ENCODE assay signal across 12 cellular contexts in genomic region chr9:126564716-126565115, GRCh38. TPM values are rescaled to one million over a fixed set of nuclear protein-coding genes. Genes with fewer than 3 reads are reported as not detected.
DNase-seq lines count a peak whose midpoint lies in the region; ATAC-seq and TF ChIP-seq lines count a peak whose summit lies in the region.
"Had no signal": no experiment of that assay in that cellular context is flagged by ENCODE, and none has a peak within 500 bp of the region (broad histone marks: within the 10 kb centered on the region; RNA-seq: fewer than 3 reads in every experiment).

No MANE protein-coding gene starts in this region.

- no peaks in the 10 kb centered on the region for H3K79me2 ChIP-seq in GM23338 (replicated peaks; ENCODE audit: insufficient read depth)

- CTCF ChIA-PET in Caco-2 (lab: Charles Lee), result interaction anchor here (0.6 to 1.0 kb wide), 2 partner anchors 14 to 66 kb away, joined by 3 to 4 read pairs; no protein-coding TSS in a partner anchor

- no peaks in the 10 kb centered on the region for H3K4me1 Mint-ChIP-seq in Caco-2 (ENCODE audit: low read depth, unreplicated experiment)
- H3K4me1 Mint-ChIP-seq in GM23338, result no peaks in the 10 kb centered on the region
- H3K4me1 Mint-ChIP-seq in neural crest cell, result no peaks in the 10 kb centered on the region

- H3K36me3 Mint-ChIP-seq in Caco-2 (ENCODE audit: insufficient read depth, unreplicated experiment) (no peaks in the 10 kb centered on the region), GM23338 (ENCODE audit: low read depth) (no peaks in the 10 kb centered on the region), neural crest cell (ENCODE audit: low read depth) (no peaks in the 10 kb centered on the region)
- H3K36me3 Mint-ChIP-seq: CD8-positive, alpha-beta T cell had no signal

- H3K4me1 ChIP-seq in Caco-2 (no peaks in the 10 kb centered on the region), GM23338 (ENCODE audit: insufficient read depth) (no peaks in the 10 kb centered on the region)

- no peaks in the 10 kb centered on the region for H3K9me2 ChIP-seq in GM23338 (ENCODE audit: insufficient read depth)

- H3K4me2 ChIP-seq in GM23338, result no peak overlapping the region

- POLR2A ChIA-PET in Caco-2 (lab: Charles Lee), result interaction anchor here (0.5 kb wide), 1 partner anchor 57 kb away, joined by 3 read pairs; no protein-coding TSS in a partner anchor

- in situ Hi-C loops in astrocyte of the spinal cord (cut with HindIII; ENCODE audit: low sequenced_read_pairs), result no loop called here

- ATAC-seq in GM23338, result peak; percentile 88
- ATAC-seq: CD8-positive, alpha-beta T cell had no signal

- H3K27me3 ChIP-seq in Caco-2 (replicated peaks; ENCODE audit: control insufficient read depth, insufficient read depth, low read length) (peaks cover 3% of the 10 kb centered on the region; the same call in 1 of the 2 replicates), GM23338 (ENCODE audit: insufficient read depth) (no peaks in the 10 kb centered on the region)

- H3K36me3 ChIP-seq in Caco-2 (ENCODE audit: control insufficient read depth, insufficient read depth, low read length), result no peaks in the 10 kb centered on the region
- no peaks in the 10 kb centered on the region for H3K36me3 ChIP-seq in GM23338 (ENCODE audit: insufficient read depth)

- H2AFZ ChIP-seq in GM23338, result no peak overlapping the region

- H3K4me3 ChIP-seq in Caco-2 (ENCODE audit: low read depth, low read length) (no peak overlapping the region), GM23338 (no peak overlapping the region), astrocyte of the spinal cord (ENCODE audit: low read depth, low read length) (no peak overlapping the region)

- H3K27ac Mint-ChIP-seq in Caco-2 (ENCODE audit: unreplicated experiment) (no peak overlapping the region), GM23338 (no peak overlapping the region), neural crest cell (ENCODE audit: unreplicated experiment) (no peak overlapping the region)
- H3K27ac Mint-ChIP-seq: activated T-helper 1 cell treated with anti-CD3 and anti-CD28 coated beads, Interleukin-12 subunit alpha, Interleukin-12 subunit beta, Interleukin-2, Interleukin-4 antibody, amounts not matched to agents 30 ng/mL and 10 ng/mL and 1 ng/mL, durations not matched to agents 14 hours and 24 hours and 36 hours; CD8-positive, alpha-beta T cell; stimulated activated naive CD8-positive, alpha-beta T cell treated with anti-CD3 and anti-CD28 coated beads, Interleukin-15, Interleukin-2, amounts not matched to agents 100 ng/mL and 50 ng/mL, for 24 hours had no signal

- H3K9me3 Mint-ChIP-seq in Caco-2 (ENCODE audit: unreplicated experiment) (no peaks in the 10 kb centered on the region), GM23338 (no peaks in the 10 kb centered on the region), neural crest cell (no peaks in the 10 kb centered on the region)
- H3K9me3 Mint-ChIP-seq: activated T-helper 1 cell treated with anti-CD3 and anti-CD28 coated beads, Interleukin-12 subunit alpha, Interleukin-12 subunit beta, Interleukin-2, Interleukin-4 antibody, amounts not matched to agents 30 ng/mL and 10 ng/mL and 1 ng/mL, durations not matched to agents 14 hours and 24 hours and 36 hours; CD8-positive, alpha-beta T cell; stimulated activated naive CD8-positive, alpha-beta T cell treated with anti-CD3 and anti-CD28 coated beads, Interleukin-15, Interleukin-2, amounts not matched to agents 100 ng/mL and 50 ng/mL, for 24 hours had no signal

- peak in 1 of 2 experiments; percentile 21 for DNase-seq in Caco-2
- peak; percentile 68 for DNase-seq in GM23338 (ENCODE audit: low spot score)
- DNase-seq in astrocyte of the spinal cord (ENCODE audit: low read depth, low spot score), result no peak
- DNase-seq in neural crest cell (ENCODE audit: low read depth, low spot score), result no peak
- no peak for DNase-seq in midbrain (lab: John Stamatoyannopoulos, UW)
- DNase-seq in DMS79 (lab: John Stamatoyannopoulos, UW), result no peak
- DNase-seq in OCI-M2 (lab: John Stamatoyannopoulos, UW; ENCODE audit: unreplicated experiment), result no peak
- DNase-seq: activated CD4-positive, alpha-beta T cell treated with anti-CD3 and anti-CD28 coated beads, Interleukin-2, amount 50 U/mL, for 48 hours; CD8-positive, alpha-beta T cell; NCI-H2227 treated with DMSO at 0.1 percent for 48 hours had no signal

- no peaks in the 10 kb centered on the region for H3K9me3 ChIP-seq in Caco-2

- no peaks in the 10 kb centered on the region for H4K20me1 ChIP-seq in GM23338 (replicated peaks; ENCODE audit: insufficient read depth)

- TF ChIP-seq CTCF in Caco-2 (IDR thresholded peaks at IDR 0.05; ENCODE audit: insufficient read depth in 1 of 2, low read depth in 1 of 2, low read length in 1 of 2, severe bottlenecking in 1 of 2, unreplicated experiment in 1 of 2) (peak; percentile 11 to 55), GM23338 (conservative IDR thresholded peaks at IDR 0.05; ENCODE audit: low read depth in 2 of 2) (peak; percentile 52 to 73), astrocyte of the spinal cord (IDR thresholded peaks at IDR 0.05; ENCODE audit: low read depth, low read length) (peak; percentile 37), neural crest cell (conservative IDR thresholded peaks at IDR 0.05) (peak; percentile 48)

- no TSS peak for BruUV-seq in Caco-2 (replicated peaks; lab: Mats Ljungman, UMichigan)

- no peak overlapping the region for H3K27ac ChIP-seq in GM23338 (ENCODE audit: low read depth)

- H3K27me3 Mint-ChIP-seq in Caco-2 (ENCODE audit: insufficient read depth, unreplicated experiment) (peaks cover 15% of the 10 kb centered on the region), GM23338 (ENCODE audit: insufficient read depth, low read depth, poor library complexity) (peaks cover 6% of the 10 kb centered on the region), neural crest cell (ENCODE audit: low read depth) (peaks cover 70% of the 10 kb centered on the region)

- H3F3A ChIP-seq in GM23338 (replicated peaks; ENCODE audit: low read depth), result no peaks in the 10 kb centered on the region

- intact Hi-C loops in Caco-2 (cut with micrococcal nuclease; ENCODE audit: unreplicated experiment), result no loop called here

- H3K4me3 Mint-ChIP-seq in Caco-2 (ENCODE audit: unreplicated experiment), result no peak overlapping the region
- no peak overlapping the region for H3K4me3 Mint-ChIP-seq in GM23338
- no peak overlapping the region for H3K4me3 Mint-ChIP-seq in neural crest cell
- H3K4me3 Mint-ChIP-seq: activated T-helper 1 cell treated with anti-CD3 and anti-CD28 coated beads, Interleukin-12 subunit alpha, Interleukin-12 subunit beta, Interleukin-2, Interleukin-4 antibody, amounts not matched to agents 30 ng/mL and 10 ng/mL and 1 ng/mL, durations not matched to agents 14 hours and 24 hours and 36 hours; CD8-positive, alpha-beta T cell; stimulated activated naive CD8-positive, alpha-beta T cell treated with anti-CD3 and anti-CD28 coated beads, Interleukin-15, Interleukin-2, amounts not matched to agents 100 ng/mL and 50 ng/mL, for 24 hours had no signal

TF ChIP-seq in GM23338, 12 proteins besides CTCF, POLR2A, EP300 and RAD21:
- TF ChIP-seq JUNB (IDR thresholded peaks at IDR 0.05; ENCODE audit: unreplicated experiment) (no peak), REST (IDR thresholded peaks at IDR 0.05; ENCODE audit: unreplicated experiment) (no peak), CREB1 (CRISPR knock-in tag; IDR thresholded peaks at IDR 0.05; ENCODE audit: low read depth) (no peak)

RNA-seq across cellular contexts. Expression of gene LMX1B, which starts 49.0 kb away (rescaled TPM):
- total RNA-seq in Caco-2 (2022) (15.5 and 17.0 TPM in 2 replicates), neural crest cell (6.9 and 10.5 TPM in 2 replicates)
- 0.21 TPM in 1 of 2 replicates, not detected in the other for total RNA-seq in GM23338 (2014; rRNA removed; shearing (Covaris generic))
- 0.05 and 0.08 TPM in 2 replicates for polyA plus RNA-seq in GM23338 (2016; fragmentation: Nextera tagmentation; extraction: Ambion mirVana)
- total RNA-seq: activated T-helper 1 cell treated with anti-CD3 and anti-CD28 coated beads, Interleukin-12 subunit alpha, Interleukin-12 subunit beta, Interleukin-2, Interleukin-4 antibody, amounts not matched to agents 30 ng/mL and 10 ng/mL and 1 ng/mL, durations not matched to agents 14 hours and 24 hours and 36 hours; CD8-positive, alpha-beta T cell had no signal
